ENCODE assay signal across 37 cellular contexts in the genomic region with DNA sequence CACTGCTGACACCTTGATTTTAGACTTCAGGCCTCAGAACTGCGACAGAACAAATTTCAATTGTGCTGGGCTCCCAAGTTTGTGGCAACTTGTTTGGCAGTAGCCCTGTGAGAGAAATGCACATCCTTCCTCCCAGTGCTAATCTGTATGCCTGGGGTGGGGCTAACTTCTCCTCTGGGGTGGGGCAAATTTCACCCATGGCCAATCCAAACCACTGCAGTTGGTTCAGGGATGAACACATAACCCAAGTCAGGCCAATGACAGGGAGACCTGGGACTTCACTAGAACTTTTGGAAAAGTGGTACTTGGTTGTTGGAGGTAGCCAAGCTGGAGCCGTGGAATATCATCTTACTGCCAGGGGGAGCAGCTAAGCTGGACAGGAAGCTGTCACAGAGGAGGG. TPM values are rescaled to one million over a fixed set of nuclear protein-coding genes. Genes with fewer than 3 reads are reported as not detected.
"Had no signal": no experiment of that assay in that cellular context is flagged by ENCODE, and none has a peak within 500 bp of the region (broad histone marks: within the 10 kb centered on the region; RNA-seq: fewer than 3 reads in every experiment).

No MANE protein-coding gene starts in this region.

- H3K36me3 Mint-ChIP-seq: activated CD4-positive, alpha-beta memory T cell treated with anti-CD3 and anti-CD28 coated beads for 36 hours; activated CD8-positive, alpha-beta memory T cell treated with anti-CD3 and anti-CD28 coated beads, Interleukin-2, amount 10 ng/mL, durations not matched to agents 7 days and 5 days; activated naive CD4-positive, alpha-beta T cell treated with anti-CD3 and anti-CD28 coated beads, Interleukin-2, amount 50 U/mL, for 24 hours; activated naive CD8-positive, alpha-beta T cell treated with anti-CD3 and anti-CD28 coated beads for 36 hours had no signal

- H3K4me1 ChIP-seq: adrenal gland, body of pancreas, colonic mucosa, esophagus squamous epithelium, gastroesophageal sphincter, heart right ventricle had no signal

- H3K9me3 ChIP-seq: adrenal gland, body of pancreas, colonic mucosa, esophagus squamous epithelium, gastroesophageal sphincter, heart right ventricle had no signal

- DNase-seq: activated CD4-positive, alpha-beta memory T cell treated with anti-CD3 and anti-CD28 coated beads for 36 hours; activated CD4-positive, alpha-beta T cell treated with anti-CD3 and anti-CD28 coated beads for 36 hours; activated CD4-positive, alpha-beta T cell treated with anti-CD3 and anti-CD28 coated beads, Interleukin-2, amount 10 ng/mL, durations not matched to agents 24 days and 14 days; activated CD4-positive, CD25-positive, alpha-beta regulatory T cell; activated CD4-positive, CD25-positive, alpha-beta regulatory T cell treated with anti-CD3 and anti-CD28 coated beads, Interleukin-2, amount 50 U/mL, for 72 hours; activated CD8-positive, alpha-beta memory T cell treated with anti-CD3 and anti-CD28 coated beads, Interleukin-2, amount 10 ng/mL, durations not matched to agents 7 days and 5 days; activated CD8-positive, alpha-beta memory T cell treated with anti-CD3 and anti-CD28 coated beads, Interleukin-2, amount 50 U/mL, for 4 hours; activated CD8-positive, alpha-beta T cell treated with anti-CD3 and anti-CD28 coated beads, Interleukin-2, amount 10 ng/mL, durations not matched to agents 7 days and 5 days; activated effector memory CD4-positive, alpha-beta T cell treated with anti-CD3 and anti-CD28 coated beads, Interleukin-2, amount 50 U/mL, for 16 hours; activated naive CD4-positive, alpha-beta T cell treated with anti-CD3 and anti-CD28 coated beads for 36 hours; activated naive CD8-positive, alpha-beta T cell treated with anti-CD3 and anti-CD28 coated beads for 36 hours; activated naive CD8-positive, alpha-beta T cell treated with anti-CD3 and anti-CD28 coated beads, Interleukin-2, amount 50 U/mL, for 24 hours; activated T-cell treated with anti-CD3 and anti-CD28 coated beads, Interleukin-2, amount 50 U/mL, for 1 hour; activated T-cell treated with anti-CD3 and anti-CD28 coated beads, Interleukin-2, amount 50 U/mL, for 48 hours; adrenal gland; amygdala; aorta; body of pancreas; caudate nucleus; cerebellar nuclear complex; colonic mucosa; effector CD8-positive, alpha-beta T cell; esophagus squamous epithelium; foreskin melanocyte; heart right ventricle; T-helper 17 cell; T1000; WERI-Rb-1 had no signal

- H3K9me3 Mint-ChIP-seq: activated CD4-positive, alpha-beta memory T cell treated with anti-CD3 and anti-CD28 coated beads for 36 hours; activated CD4-positive, alpha-beta T cell treated with anti-CD3 and anti-CD28 coated beads, Interleukin-2, amount 10 ng/mL, durations not matched to agents 24 days and 14 days; activated naive CD4-positive, alpha-beta T cell treated with anti-CD3 and anti-CD28 coated beads for 36 hours; activated naive CD4-positive, alpha-beta T cell treated with anti-CD3 and anti-CD28 coated beads, Interleukin-2, amount 50 U/mL, for 24 hours; activated naive CD8-positive, alpha-beta T cell treated with anti-CD3 and anti-CD28 coated beads for 36 hours; activated naive CD8-positive, alpha-beta T cell treated with anti-CD3 and anti-CD28 coated beads, Interleukin-2, amount 50 U/mL, for 24 hours; activated T-helper 1 cell treated with anti-CD3 and anti-CD28 coated beads, Interleukin-12 subunit alpha, Interleukin-12 subunit beta, Interleukin-2, Interleukin-4 antibody, amounts not matched to agents 30 ng/mL and 10 ng/mL and 1 ng/mL, durations not matched to agents 14 hours and 24 hours and 36 hours; activated T-helper 2 cell treated with anti-CD3 and anti-CD28 coated beads, Interferon-gamma antibody, Interleukin-2, Interleukin-4, amounts not matched to agents 10 μg/mL and 5 μg/mL and 100 μg/mL, durations not matched to agents 14 hours and 24 hours and 36 hours had no signal

- H3K4me3 Mint-ChIP-seq: activated CD4-positive, alpha-beta memory T cell treated with anti-CD3 and anti-CD28 coated beads for 36 hours; activated CD4-positive, alpha-beta T cell treated with anti-CD3 and anti-CD28 coated beads for 36 hours; activated CD4-positive, alpha-beta T cell treated with anti-CD3 and anti-CD28 coated beads, Interleukin-2, amount 10 ng/mL, durations not matched to agents 24 days and 14 days; activated CD8-positive, alpha-beta memory T cell treated with anti-CD3 and anti-CD28 coated beads, Interleukin-2, amount 10 ng/mL, durations not matched to agents 7 days and 5 days; activated CD8-positive, alpha-beta T cell treated with anti-CD3 and anti-CD28 coated beads, Interleukin-2, amount 10 ng/mL, durations not matched to agents 7 days and 5 days; activated naive CD4-positive, alpha-beta T cell treated with anti-CD3 and anti-CD28 coated beads for 36 hours; activated naive CD4-positive, alpha-beta T cell treated with anti-CD3 and anti-CD28 coated beads, Interleukin-2, amount 50 U/mL, for 24 hours; activated naive CD8-positive, alpha-beta T cell treated with anti-CD3 and anti-CD28 coated beads for 36 hours; activated naive CD8-positive, alpha-beta T cell treated with anti-CD3 and anti-CD28 coated beads, Interleukin-2, amount 50 U/mL, for 24 hours; activated T-helper 1 cell treated with anti-CD3 and anti-CD28 coated beads, Interleukin-12 subunit alpha, Interleukin-12 subunit beta, Interleukin-2, Interleukin-4 antibody, amounts not matched to agents 30 ng/mL and 10 ng/mL and 1 ng/mL, durations not matched to agents 14 hours and 24 hours and 36 hours; T-helper 17 cell; T-helper 2 cell treated with Interferon-gamma antibody and Interleukin-4, amounts not matched to agents 5 μg/mL and 100 μg/mL, for 36 hours had no signal

- FAIRE-seq: endometrium, endothelial cell of umbilical vein had no signal

- H3K4me1 Mint-ChIP-seq: activated CD8-positive, alpha-beta memory T cell treated with anti-CD3 and anti-CD28 coated beads, Interleukin-2, amount 10 ng/mL, durations not matched to agents 7 days and 5 days; activated naive CD4-positive, alpha-beta T cell treated with anti-CD3 and anti-CD28 coated beads, Interleukin-2, amount 50 U/mL, for 24 hours; activated naive CD8-positive, alpha-beta T cell treated with anti-CD3 and anti-CD28 coated beads for 36 hours; activated naive CD8-positive, alpha-beta T cell treated with anti-CD3 and anti-CD28 coated beads, Interleukin-2, amount 50 U/mL, for 24 hours had no signal

- H3K36me3 ChIP-seq: adrenal gland, colonic mucosa, esophagus squamous epithelium, gastroesophageal sphincter, heart right ventricle had no signal

- H3K27me3 ChIP-seq: adrenal gland, body of pancreas, colonic mucosa, esophagus squamous epithelium, gastroesophageal sphincter, heart right ventricle had no signal

- H3K27ac ChIP-seq: adrenal gland, body of pancreas, colonic mucosa, epithelial cell of prostate, esophagus squamous epithelium, gastroesophageal sphincter, heart right ventricle, WERI-Rb-1 had no signal

- H3K27me3 Mint-ChIP-seq: activated CD4-positive, alpha-beta T cell treated with anti-CD3 and anti-CD28 coated beads, Interleukin-2, amount 10 ng/mL, durations not matched to agents 24 days and 14 days; activated CD8-positive, alpha-beta memory T cell treated with anti-CD3 and anti-CD28 coated beads, Interleukin-2, amount 10 ng/mL, durations not matched to agents 7 days and 5 days; activated naive CD4-positive, alpha-beta T cell treated with anti-CD3 and anti-CD28 coated beads, Interleukin-2, amount 50 U/mL, for 24 hours; activated naive CD8-positive, alpha-beta T cell treated with anti-CD3 and anti-CD28 coated beads for 36 hours had no signal

- H3K27ac Mint-ChIP-seq: activated CD4-positive, alpha-beta memory T cell treated with anti-CD3 and anti-CD28 coated beads for 36 hours; activated CD4-positive, alpha-beta T cell treated with anti-CD3 and anti-CD28 coated beads for 36 hours; activated CD4-positive, alpha-beta T cell treated with anti-CD3 and anti-CD28 coated beads, Interleukin-2, amount 10 ng/mL, durations not matched to agents 24 days and 14 days; activated CD8-positive, alpha-beta memory T cell treated with anti-CD3 and anti-CD28 coated beads, Interleukin-2, amount 10 ng/mL, durations not matched to agents 7 days and 5 days; activated CD8-positive, alpha-beta T cell treated with anti-CD3 and anti-CD28 coated beads, Interleukin-2, amount 10 ng/mL, durations not matched to agents 7 days and 5 days; activated naive CD4-positive, alpha-beta T cell treated with anti-CD3 and anti-CD28 coated beads for 36 hours; activated naive CD4-positive, alpha-beta T cell treated with anti-CD3 and anti-CD28 coated beads, Interleukin-2, amount 50 U/mL, for 24 hours; activated naive CD8-positive, alpha-beta T cell treated with anti-CD3 and anti-CD28 coated beads for 36 hours; activated naive CD8-positive, alpha-beta T cell treated with anti-CD3 and anti-CD28 coated beads, Interleukin-2, amount 50 U/mL, for 24 hours; activated T-helper 1 cell treated with anti-CD3 and anti-CD28 coated beads, Interleukin-12 subunit alpha, Interleukin-12 subunit beta, Interleukin-2, Interleukin-4 antibody, amounts not matched to agents 30 ng/mL and 10 ng/mL and 1 ng/mL, durations not matched to agents 14 hours and 24 hours and 36 hours; activated T-helper 2 cell treated with anti-CD3 and anti-CD28 coated beads, Interferon-gamma antibody, Interleukin-2, Interleukin-4, amounts not matched to agents 10 μg/mL and 5 μg/mL and 100 μg/mL, durations not matched to agents 14 hours and 24 hours and 36 hours; T-helper 17 cell; T-helper 2 cell treated with Interferon-gamma antibody and Interleukin-4, amounts not matched to agents 5 μg/mL and 100 μg/mL, for 36 hours had no signal

- ATAC-seq: activated CD4-positive, alpha-beta T cell treated with anti-CD3 and anti-CD28 coated beads for 36 hours; activated CD8-positive, alpha-beta memory T cell treated with anti-CD3 and anti-CD28 coated beads, Interleukin-2, amount 10 ng/mL, durations not matched to agents 7 days and 5 days; activated CD8-positive, alpha-beta T cell treated with anti-CD3 and anti-CD28 coated beads, Interleukin-2, amount 10 ng/mL, durations not matched to agents 7 days and 5 days; activated naive CD8-positive, alpha-beta T cell treated with anti-CD3 and anti-CD28 coated beads, Interleukin-2, amount 50 U/mL, for 24 hours; body of pancreas; gastroesophageal sphincter; heart right ventricle; T-helper 17 cell had no signal

- H3K4me3 ChIP-seq: adrenal gland, body of pancreas, colonic mucosa, esophagus squamous epithelium, gastroesophageal sphincter, heart right ventricle had no signal

RNA-seq across cellular contexts. Expression of a gene that starts 56.3 kb away (rescaled TPM):
- total RNA-seq: activated CD4-positive, alpha-beta memory T cell treated with anti-CD3 and anti-CD28 coated beads for 36 hours; activated CD4-positive, alpha-beta T cell treated with anti-CD3 and anti-CD28 coated beads, Interleukin-2, amount 10 ng/mL, durations not matched to agents 24 days and 14 days; activated CD8-positive, alpha-beta memory T cell treated with anti-CD3 and anti-CD28 coated beads for 36 hours; activated CD8-positive, alpha-beta T cell treated with anti-CD3 and anti-CD28 coated beads, Interleukin-2, amount 10 ng/mL, durations not matched to agents 7 days and 5 days; activated naive CD4-positive, alpha-beta T cell treated with anti-CD3 and anti-CD28 coated beads for 36 hours; activated naive CD8-positive, alpha-beta T cell treated with anti-CD3 and anti-CD28 coated beads for 36 hours; activated T-helper 1 cell treated with anti-CD3 and anti-CD28 coated beads, Interleukin-12 subunit alpha, Interleukin-12 subunit beta, Interleukin-2, Interleukin-4 antibody, amounts not matched to agents 30 ng/mL and 10 ng/mL and 1 ng/mL, durations not matched to agents 14 hours and 24 hours and 36 hours; activated T-helper 2 cell treated with anti-CD3 and anti-CD28 coated beads, Interferon-gamma antibody, Interleukin-2, Interleukin-4, amounts not matched to agents 10 μg/mL and 5 μg/mL and 100 μg/mL, durations not matched to agents 14 hours and 24 hours and 36 hours; T-helper 17 cell had no signal
